In the genomic region with DNA sequence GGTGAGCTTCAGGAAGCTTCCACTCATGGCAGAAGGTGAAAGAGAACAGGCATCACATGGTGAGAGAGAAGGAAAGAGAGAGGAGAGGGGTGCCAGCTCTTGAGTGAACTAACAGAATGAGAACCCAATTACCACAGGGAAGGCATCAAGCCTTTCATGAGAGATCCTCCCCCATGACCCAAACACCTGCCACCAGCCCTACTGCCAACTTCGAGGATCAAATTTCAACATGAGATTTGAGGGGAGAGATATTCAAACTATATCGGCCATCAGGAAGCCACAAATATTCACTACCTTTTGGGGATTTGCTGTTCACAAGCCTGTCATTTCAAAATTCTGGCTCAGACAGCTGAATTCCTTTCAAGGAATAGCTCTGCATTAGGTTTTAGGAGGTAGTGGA, we compare ENCODE assay signal across 15 cellular contexts. TPM values are rescaled to one million over a fixed set of nuclear protein-coding genes. Genes with fewer than 3 reads are reported as not detected.
DNase-seq lines count a peak whose midpoint lies in the region; TF ChIP-seq lines count a peak whose summit lies in the region.
"Had no signal": no experiment of that assay in that cellular context is flagged by ENCODE, and none has a peak within 500 bp of the region (broad histone marks: within the 10 kb centered on the region; RNA-seq: fewer than 3 reads in every experiment).

No MANE protein-coding gene starts in this region.

- H2AFZ ChIP-seq in OCI-LY7 (ENCODE audit: low read length) (no peak overlapping the region), osteoblast (ENCODE audit: low read length) (no peak overlapping the region), GM23248 (no peak overlapping the region)

- DNase-seq in NCI-H2196 (lab: John Stamatoyannopoulos, UW; ENCODE audit: unreplicated experiment), result peak; percentile 27
- no peak for DNase-seq in NCI-H2196 treated with DMSO at 0.1 percent for 48 hours (lab: John Stamatoyannopoulos, UW; ENCODE audit: unreplicated experiment)
- DNase-seq in M059J (ENCODE audit: low read depth), result peak; percentile 42
- DNase-seq in OCI-LY7 (ENCODE audit: low spot score), result no peak
- DNase-seq in germinal center (ENCODE audit: low spot score), result no peak
- no peak for DNase-seq in osteoblast (ENCODE audit: insufficient read length, low spot score, missing footprints)
- no peak for DNase-seq in GM23248
- no peak for DNase-seq in KG1 (lab: John Stamatoyannopoulos, UW)
- DNase-seq: colonic mucosa; endodermal cell; left ventricle myocardium superior; mucosa of descending colon; NCI-H2081 treated with DMSO at 0.1 percent for 48 hours; stimulated activated CD4-positive, alpha-beta T cell treated with anti-CD3 and anti-CD28 coated beads, Interleukin-12 subunit alpha, Interleukin-12 subunit beta, amount 100 ng/mL, for 4 hours; stimulated activated CD8-positive, alpha-beta memory T cell treated with anti-CD3 and anti-CD28 coated beads, Interleukin-4, amount 100 ng/mL, for 48 hours had no signal

- peaks cover 19% of the 10 kb centered on the region for H3K4me1 ChIP-seq in OCI-LY7 (ENCODE audit: insufficient read depth, low read length, poor library complexity, severe bottlenecking)
- peaks cover under 1% of the 10 kb centered on the region for H3K4me1 ChIP-seq in osteoblast (ENCODE audit: insufficient read depth, low read length)
- H3K4me1 ChIP-seq in GM23248 (ENCODE audit: insufficient read depth), result no peaks in the 10 kb centered on the region
- H3K4me1 ChIP-seq: colonic mucosa had no signal

- H4K20me1 ChIP-seq in OCI-LY7 (ENCODE audit: insufficient read depth, low read length) (no peaks in the 10 kb centered on the region), osteoblast (ENCODE audit: insufficient read depth, low read length) (no peaks in the 10 kb centered on the region), GM23248 (ENCODE audit: insufficient read depth) (no peaks in the 10 kb centered on the region)

- H3K4me2 ChIP-seq in OCI-LY7 (ENCODE audit: low read length) (peak overlapping the region; percentile 11; the same call in 1 of the 2 replicates), osteoblast (ENCODE audit: insufficient read depth, low read length) (no peak overlapping the region), GM23248 (ENCODE audit: unreplicated experiment) (no peak overlapping the region)

- H3K27ac ChIP-seq in OCI-LY7 (ENCODE audit: low read depth, low read length, poor library complexity, severe bottlenecking) (no peak overlapping the region), osteoblast (ENCODE audit: low read depth, low read length) (no peak overlapping the region), GM23248 (no peak overlapping the region)
- H3K27ac ChIP-seq: colonic mucosa had no signal

- no peak overlapping the region for H3K4me3 ChIP-seq in OCI-LY7 (ENCODE audit: low read depth, low read length, poor library complexity, severe bottlenecking)
- no peak overlapping the region for H3K4me3 ChIP-seq in osteoblast (ENCODE audit: insufficient read depth, low read length)
- no peak overlapping the region for H3K4me3 ChIP-seq in GM23248
- H3K4me3 ChIP-seq: colonic mucosa, mucosa of descending colon had no signal

- no peak for TF ChIP-seq CTCF in OCI-LY7 (conservative IDR thresholded peaks at IDR 0.05; ENCODE audit: low read length)
- no peak for TF ChIP-seq CTCF in osteoblast (IDR thresholded peaks at IDR 0.05; ENCODE audit: extremely low read depth, low read depth, low read length)

- no peak overlapping the region for H3K9ac ChIP-seq in GM23248

- no peaks in the 10 kb centered on the region for H3K79me2 ChIP-seq in OCI-LY7 (ENCODE audit: insufficient read depth, low read depth, low read length)
- no peaks in the 10 kb centered on the region for H3K79me2 ChIP-seq in osteoblast (ENCODE audit: insufficient read depth, low read length)
- no peaks in the 10 kb centered on the region for H3K79me2 ChIP-seq in GM23248 (ENCODE audit: insufficient read depth)

- WGBS in GM23248 (ENCODE audit: low coverage in 1 of 2, low lambda C conversion rate in 2 of 2, missing lambda C conversion rate in 2 of 2), 2 experiments, result 82 to 92% methylated on average over 2 of the region's 2 CpGs

- intact Hi-C loops in OCI-LY7 (cut with micrococcal nuclease; ENCODE audit: unreplicated experiment), result no loop called here

- BruUV-seq in OCI-LY7 (replicated peaks; lab: Mats Ljungman, UMichigan), result no TSS peak

- CTCF ChIA-PET in OCI-LY7 (lab: Charles Lee; ENCODE audit: unreplicated experiment), result no interaction called here

- POLR2A ChIA-PET in OCI-LY7 (lab: Charles Lee), result interaction anchor here (1.1 to 2.2 kb wide), 2 partner anchors 10 to 35 kb away, joined by 4 to 14 read pairs; no protein-coding TSS in a partner anchor

- H3K9me2 ChIP-seq in OCI-LY7 (ENCODE audit: insufficient read depth, low read length), result no peaks in the 10 kb centered on the region
- no peaks in the 10 kb centered on the region for H3K9me2 ChIP-seq in GM23248 (ENCODE audit: insufficient read depth)

- in situ Hi-C loops in GM23248 (cut with MboI), result no loop called here

- H3K9me3 ChIP-seq in OCI-LY7 (ENCODE audit: low read length) (no peaks in the 10 kb centered on the region), osteoblast (ENCODE audit: low read depth, low read length) (no peaks in the 10 kb centered on the region), GM23248 (ENCODE audit: low read depth) (no peaks in the 10 kb centered on the region)
- H3K9me3 ChIP-seq: colonic mucosa, mucosa of descending colon had no signal

- H3K27me3 ChIP-seq in osteoblast (ENCODE audit: insufficient read depth, low read length) (no peaks in the 10 kb centered on the region), GM23248 (replicated peaks; ENCODE audit: insufficient read depth) (no peaks in the 10 kb centered on the region)
- H3K27me3 ChIP-seq: colonic mucosa had no signal

- peaks cover 6% of the 10 kb centered on the region; the same call in 1 of the 2 replicates for H3F3A ChIP-seq in GM23248 (ENCODE audit: insufficient read depth)

- no peaks in the 10 kb centered on the region for H3K36me3 ChIP-seq in OCI-LY7 (ENCODE audit: insufficient read depth, low read length)
- H3K36me3 ChIP-seq in osteoblast (ENCODE audit: insufficient read depth, low read length), result no peaks in the 10 kb centered on the region
- H3K36me3 ChIP-seq in GM23248 (ENCODE audit: low read depth), result no peaks in the 10 kb centered on the region
- H3K36me3 ChIP-seq: colonic mucosa had no signal

RNA-seq across cellular contexts. Expression of a gene that starts 39.9 kb away (rescaled TPM):
- total RNA-seq in M059J (2014; rRNA removed; shearing (Covaris generic)), result 8.4 and 13.3 TPM in 2 replicates
- total RNA-seq in OCI-LY7 (2014; rRNA removed; shearing (Covaris generic)), result 8.1 and 10.0 TPM in 2 replicates
- 51.7 and 52.4 TPM in 2 replicates for total RNA-seq in OCI-LY7 (2022)
- 6.9 and 10.3 TPM in 2 replicates for total RNA-seq in osteoblast
- total RNA-seq in GM23248 (2014; rRNA removed; shearing (Covaris generic)), result 5.1 and 5.3 TPM in 2 replicates
- polyA plus RNA-seq in GM23248 (2016; fragmentation: Nextera tagmentation; extraction: Ambion mirVana), result 21.6 and 24.2 TPM in 2 replicates

Comparison
In these comparisons a context has a peak if more than half of its experiments do, and no peak if none do; other contexts are left out.
1. DNase-seq: peak in NCI-H2196 (single experiment) and M059J (single experiment); none in NCI-H2196 treated with DMSO at 0.1 percent for 48 hours (single experiment), OCI-LY7 (single experiment), germinal center (single experiment), osteoblast (single experiment), GM23248 (single experiment) and KG1 (single experiment).